ENCODE assay signal across 9 cellular contexts in genomic region chr17:78934681-78935418, GRCh38. TPM values are rescaled to one million over a fixed set of nuclear protein-coding genes. Genes with fewer than 3 reads are reported as not detected.
DNase-seq lines count a peak whose midpoint lies in the region; TF ChIP-seq lines count a peak whose summit lies in the region.
"Had no signal": no experiment of that assay in that cellular context is flagged by ENCODE, and none has a peak within 500 bp of the region (broad histone marks: within the 10 kb centered on the region; RNA-seq: fewer than 3 reads in every experiment).

No MANE protein-coding gene starts in this region.

- H3K4me1 Mint-ChIP-seq in mesothelial cell of epicardium = peaks cover 30% of the 10 kb centered on the region

- DNase-seq in NCI-H226 = peak; percentile 45
- no peak for DNase-seq in mesothelial cell of epicardium (ENCODE audit: low spot score in 2 of 2, unreplicated experiment in 2 of 2)
- no peak for DNase-seq in transverse colon
- no peak for DNase-seq in NCI-H1694 treated with DMSO at 0.1 percent for 48 hours (lab: John Stamatoyannopoulos, UW)
- DNase-seq in activated CD4-positive, alpha-beta T cell treated with anti-CD3 and anti-CD28 coated beads, Interleukin-2, amount 50 U/mL, for 1 hour = no peak
- DNase-seq in NK-92 treated with Interleukin-12 subunit alpha and Interleukin-12 subunit beta, amount 100 ng/mL, for 24 hours (lab: John Stamatoyannopoulos, UW) = no peak
- DNase-seq: naive thymus-derived CD8-positive, alpha-beta T cell had no signal

- H3K9me3 Mint-ChIP-seq in mesothelial cell of epicardium = no peaks in the 10 kb centered on the region
- H3K9me3 Mint-ChIP-seq: naive thymus-derived CD8-positive, alpha-beta T cell had no signal

- H3K27me3 ChIP-seq in transverse colon = peaks cover 1% of the 10 kb centered on the region

- WGBS in transverse colon (ENCODE audit: low coverage in 1 of 2), 2 donors = 53 to 76% methylated on average over 2 to 19 of the region's 19 CpGs

- H3K27ac ChIP-seq in cingulate gyrus (ENCODE audit: low read depth, low read length) (peak overlapping the region; percentile 93), transverse colon (peak overlapping the region; percentile 82 to 89 (median 88))

- no peaks in the 10 kb centered on the region for H3K36me3 Mint-ChIP-seq in mesothelial cell of epicardium
- H3K36me3 Mint-ChIP-seq: naive thymus-derived CD8-positive, alpha-beta T cell had no signal

- intact Hi-C loops in transverse colon (cut with DNase I; ENCODE audit: low total_unique reads) = no loop called here

- no peaks in the 10 kb centered on the region for H3K9me3 ChIP-seq in transverse colon
- H3K9me3 ChIP-seq: HAP-1 had no signal

- TF ChIP-seq CTCF in mesothelial cell of epicardium (IDR thresholded peaks at IDR 0.05; ENCODE audit: unreplicated experiment) = no peak
- TF ChIP-seq CTCF in transverse colon (IDR thresholded peaks at IDR 0.05) = no peak

- H3K27me3 Mint-ChIP-seq in mesothelial cell of epicardium (ENCODE audit: low read depth) = no peaks in the 10 kb centered on the region

- no peak for TF ChIP-seq EP300 in transverse colon (IDR thresholded peaks at IDR 0.05; ENCODE audit: low read depth)

- H3K4me3 ChIP-seq in transverse colon = no peak overlapping the region
- H3K4me3 ChIP-seq: HAP-1 had no signal

- no peak for TF ChIP-seq POLR2A in transverse colon (IDR thresholded peaks at IDR 0.05)

- in situ Hi-C loops in transverse colon (cut with MboI; ENCODE audit: low pct_ligation_motif_present in 1 of 4, low pct_unique_long_range_greater_than_20kb in 1 of 4, low sequenced_read_pairs in 3 of 4) = no loop called here

- H3K4me3 Mint-ChIP-seq in mesothelial cell of epicardium = no peak overlapping the region
- H3K4me3 Mint-ChIP-seq: naive thymus-derived CD8-positive, alpha-beta T cell had no signal

- peak overlapping the region; percentile 82 for H3K27ac Mint-ChIP-seq in mesothelial cell of epicardium

- H3K4me1 ChIP-seq in transverse colon = peaks cover 19 to 26% (median 24%) of the 10 kb centered on the region in 4 donors
- H3K4me1 ChIP-seq: HAP-1 had no signal

- H3K36me3 ChIP-seq in transverse colon = no peaks in the 10 kb centered on the region
- H3K36me3 ChIP-seq: HAP-1 had no signal

RNA-seq across cellular contexts. Expression of gene TIMP2, which starts 9.7 kb away (rescaled TPM):
- total RNA-seq in mesothelial cell of epicardium = 106 to 109 TPM (median 106 TPM) in 3 replicates
- total RNA-seq in transverse colon = 10 to 100 TPM; 32.2 to 70.7 (median 54.6) TPM

RNA-seq across cellular contexts. Expression of gene CEP295NL, which starts 31.8 kb away (rescaled TPM):
- total RNA-seq in mesothelial cell of epicardium (3.2 to 4.2 TPM (median 3.8 TPM) in 3 replicates), transverse colon (1 to 10 TPM; 1.8 to 3.0 (median 2.5) TPM)

RNA-seq across cellular contexts. Expression of gene LGALS3BP, which starts 44.9 kb away (rescaled TPM):
- total RNA-seq in mesothelial cell of epicardium = 373 to 393 TPM (median 375 TPM) in 3 replicates
- 1,000 to 10,000 TPM in 2 of 4 donors, 100 to 1,000 TPM in 2; 796 to 1,440 (median 1,077) TPM for total RNA-seq in transverse colon
